Comparison of ENCODE assay signal across 8 cellular contexts in genomic region chr17:76688165-76688622, GRCh38. TPM values are rescaled to one million over a fixed set of nuclear protein-coding genes. Genes with fewer than 3 reads are reported as not detected.
DNase-seq lines count a peak whose midpoint lies in the region; ATAC-seq and TF ChIP-seq lines count a peak whose summit lies in the region.
"Had no signal": no experiment of that assay in that cellular context is flagged by ENCODE, and none has a peak within 500 bp of the region (broad histone marks: within the 10 kb centered on the region; RNA-seq: fewer than 3 reads in every experiment).

No MANE protein-coding gene starts in this region.

- H3K27ac ChIP-seq in SJCRH30 (peak overlapping the region; percentile 53), right atrium auricular region (peak overlapping the region; percentile 93 to 98), suprapubic skin (peak overlapping the region; percentile 92)

- no peak for TF ChIP-seq POLR2A in suprapubic skin (IDR thresholded peaks at IDR 0.05)

- no peak for TF ChIP-seq EP300 in suprapubic skin (IDR thresholded peaks at IDR 0.05)

- peaks cover 41% of the 10 kb centered on the region for H3K4me1 ChIP-seq in SJCRH30
- peaks cover 0 to 100% of the 10 kb centered on the region in 2 donors for H3K4me1 ChIP-seq in right atrium auricular region
- peaks cover 45% of the 10 kb centered on the region for H3K4me1 ChIP-seq in suprapubic skin

- peaks cover 0 to 2% of the 10 kb centered on the region in 2 donors for H3K4me1 Mint-ChIP-seq in effector memory CD8-positive, alpha-beta T cell (ENCODE audit: low read depth in 2 of 2)

- H3K4me3 ChIP-seq in SJCRH30 = no peak overlapping the region
- peak overlapping the region in 1 of 2 donors; percentile 5 for H3K4me3 ChIP-seq in right atrium auricular region
- H3K4me3 ChIP-seq in suprapubic skin = peak overlapping the region; percentile 7

- TF ChIP-seq CTCF in right atrium auricular region (IDR thresholded peaks at IDR 0.05) (peak in 1 of 2 donors; percentile 34), suprapubic skin (IDR thresholded peaks at IDR 0.05) (no peak)

- DNase-seq in SJCRH30 (no peak), right atrium auricular region (ENCODE audit: low spot score) (no peak), suprapubic skin (ENCODE audit: low spot score in 2 of 2) (no peak), COR-L47 (lab: John Stamatoyannopoulos, UW) (no peak)
- DNase-seq in effector memory CD8-positive, alpha-beta T cell = no peak
- DNase-seq: NCI-H774; stimulated activated CD4-positive, alpha-beta T cell treated with anti-CD3 and anti-CD28 coated beads, Interleukin-4, amount 100 ng/mL, for 24 hours had no signal

- no peak for ATAC-seq in effector memory CD8-positive, alpha-beta T cell (replicated peaks)
- ATAC-seq in GM19351 (IDR thresholded peaks at IDR 0.05; ENCODE audit: unreplicated experiment) = no peak

- H3K36me3 ChIP-seq in SJCRH30 (peaks cover 3% of the 10 kb centered on the region; the same call in 1 of the 2 replicates), right atrium auricular region (peaks cover 30% of the 10 kb centered on the region), suprapubic skin (peaks cover 10% of the 10 kb centered on the region)

- H3K36me3 Mint-ChIP-seq in effector memory CD8-positive, alpha-beta T cell (ENCODE audit: insufficient read depth) = peaks cover 9% of the 10 kb centered on the region

- WGBS in suprapubic skin = 61% methylated on average over 11 of the region's 11 CpGs

- H3K27me3 ChIP-seq in SJCRH30 (no peaks in the 10 kb centered on the region), right atrium auricular region (no peaks in the 10 kb centered on the region), suprapubic skin (no peaks in the 10 kb centered on the region)

- peak overlapping the region in 1 of 2 donors; percentile 44 for H3K27ac Mint-ChIP-seq in effector memory CD8-positive, alpha-beta T cell

- H3K9me3 ChIP-seq in SJCRH30 (replicated peaks) = no peaks in the 10 kb centered on the region
- no peaks in the 10 kb centered on the region for H3K9me3 ChIP-seq in right atrium auricular region
- no peaks in the 10 kb centered on the region for H3K9me3 ChIP-seq in suprapubic skin

- H3K27me3 Mint-ChIP-seq in effector memory CD8-positive, alpha-beta T cell = no peaks in the 10 kb centered on the region

- H3K4me3 Mint-ChIP-seq in effector memory CD8-positive, alpha-beta T cell = no peak overlapping the region

- H3K9me3 Mint-ChIP-seq in effector memory CD8-positive, alpha-beta T cell = no peaks in the 10 kb centered on the region

RNA-seq across cellular contexts. Expression of gene MXRA7, which starts 22.6 kb away (rescaled TPM):
- total RNA-seq in SJCRH30 (2014; rRNA removed; shearing (Covaris generic)) = 245 and 247 TPM in 2 replicates
- 100 to 1,000 TPM; 440 to 644 TPM for total RNA-seq in right atrium auricular region
- 10 to 100 TPM; 44.5 to 67.8 (median 56.9) TPM for total RNA-seq in suprapubic skin

RNA-seq across cellular contexts. Expression of gene JMJD6, which starts 38.2 kb away (rescaled TPM):
- total RNA-seq in SJCRH30 (2014; rRNA removed; shearing (Covaris generic)) = 36.4 and 39.8 TPM in 2 replicates
- total RNA-seq in right atrium auricular region = 10 to 100 TPM; 35.0 to 37.4 TPM
- 10 to 100 TPM; 13.8 to 22.1 (median 17.7) TPM for total RNA-seq in suprapubic skin

RNA-seq across cellular contexts. Expression of gene METTL23, which starts 38.4 kb away (rescaled TPM):
- 33.3 and 39.5 TPM in 2 replicates for total RNA-seq in SJCRH30 (2014; rRNA removed; shearing (Covaris generic))
- total RNA-seq in right atrium auricular region (10 to 100 TPM; 22.6 to 26.8 TPM), suprapubic skin (10 to 100 TPM; 20.6 to 29.9 (median 23.0) TPM)

RNA-seq across cellular contexts. Expression of gene ST6GALNAC1, which starts 44.6 kb away (rescaled TPM):
- not detected in 2 replicates for total RNA-seq in SJCRH30 (2014; rRNA removed; shearing (Covaris generic))
- total RNA-seq in right atrium auricular region (1 to 10 TPM; 2.4 to 7.1 TPM), suprapubic skin (1 to 10 TPM in 3 of 4 donors, under 1 TPM in 1; 0.38 to 3.7 (median 1.3) TPM)

RNA-seq across cellular contexts. Expression of gene SRSF2, which starts 48.9 kb away (rescaled TPM):
- 516 and 599 TPM in 2 replicates for total RNA-seq in SJCRH30 (2014; rRNA removed; shearing (Covaris generic))
- total RNA-seq in right atrium auricular region (100 to 1,000 TPM in 1 of 2 donors, 10 to 100 TPM in 1; 78.3 to 135 TPM), suprapubic skin (100 to 1,000 TPM; 170 to 253 (median 186) TPM)
